ENCODE assay signal across 28 cellular contexts in the genomic region with DNA sequence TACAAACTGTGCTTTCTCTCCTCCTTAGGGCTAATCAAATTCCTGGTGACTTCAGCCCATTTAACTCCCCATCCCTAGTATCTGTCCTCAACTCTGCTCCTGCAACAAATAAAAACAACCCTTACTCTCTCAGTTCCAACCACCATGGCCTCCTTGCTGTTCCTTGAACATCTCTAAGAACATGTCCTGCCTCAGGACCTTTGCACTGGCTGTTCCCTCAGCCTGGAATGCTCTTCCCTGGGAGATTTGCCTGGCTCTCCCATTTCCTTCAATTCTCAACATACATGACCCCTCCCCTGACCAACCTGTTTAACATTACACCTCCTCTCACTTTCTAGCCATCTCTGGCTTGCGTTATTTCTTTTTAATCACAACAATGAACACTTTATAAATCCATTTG.
"Had no signal": no experiment of that assay in that cellular context is flagged by ENCODE, and none has a peak within 500 bp of the region (broad histone marks: within the 10 kb centered on the region; RNA-seq: fewer than 3 reads in every experiment).

No MANE protein-coding gene starts in this region.

- H3K36me3 ChIP-seq: colonic mucosa, esophagus muscularis mucosa, esophagus squamous epithelium, gastrocnemius medialis, gastroesophageal sphincter, heart left ventricle, heart right ventricle had no signal

- H3K4me3 ChIP-seq: colonic mucosa, coronary artery, dorsolateral prefrontal cortex, esophagus muscularis mucosa, esophagus squamous epithelium, gastrocnemius medialis, gastroesophageal sphincter, heart left ventricle, heart right ventricle, hepatocyte had no signal

- ATAC-seq: effector memory CD8-positive, alpha-beta T cell; esophagus mucosa; foreskin keratinocyte; gastrocnemius medialis; gastroesophageal sphincter; heart left ventricle; heart right ventricle had no signal

- FAIRE-seq: colon, endometrium, endothelial cell of umbilical vein, frontal cortex had no signal

- H3K4me1 ChIP-seq: colonic mucosa, esophagus muscularis mucosa, esophagus squamous epithelium, foreskin keratinocyte, gastrocnemius medialis, gastroesophageal sphincter, heart left ventricle, heart right ventricle had no signal

- H3K4me2 ChIP-seq: hepatocyte had no signal

- H3K27ac ChIP-seq: colonic mucosa, coronary artery, dorsolateral prefrontal cortex, epithelial cell of prostate, esophagus muscularis mucosa, esophagus squamous epithelium, foreskin keratinocyte, gastrocnemius medialis, gastroesophageal sphincter, heart left ventricle, heart right ventricle, hepatocyte had no signal

- DNase-seq: colonic mucosa; dermis blood vessel endothelial cell; dorsolateral prefrontal cortex; effector CD4-positive, alpha-beta T cell; effector CD8-positive, alpha-beta T cell; effector memory CD4-positive, alpha-beta T cell; effector memory CD8-positive, alpha-beta T cell; endodermal cell; erythroblast; esophagus squamous epithelium; foreskin fibroblast; foreskin keratinocyte; foreskin melanocyte; gastrocnemius medialis; glutamatergic neuron; head of caudate nucleus; heart left ventricle; heart right ventricle had no signal

- H2AFZ ChIP-seq: hepatocyte had no signal

- H3K27me3 ChIP-seq: colonic mucosa, dorsolateral prefrontal cortex, foreskin keratinocyte, gastrocnemius medialis, heart left ventricle, hepatocyte had no signal

- H3K79me2 ChIP-seq: hepatocyte had no signal

- H3K9me3 ChIP-seq: colonic mucosa, esophagus squamous epithelium, gastrocnemius medialis had no signal
